1 cellular context compared by ENCODE assay signal in genomic region chr2:217418090-217418489, GRCh38.
TF ChIP-seq lines count a peak whose summit lies in the region.

No MANE protein-coding gene starts in this region.

TF ChIP-seq in SK-N-SH treated with all-trans-retinoic acid at 6 μM for 48 hours, 23 proteins besides CTCF, POLR2A, EP300 and RAD21 (continued from another document):
- TF ChIP-seq, protein P1, sequence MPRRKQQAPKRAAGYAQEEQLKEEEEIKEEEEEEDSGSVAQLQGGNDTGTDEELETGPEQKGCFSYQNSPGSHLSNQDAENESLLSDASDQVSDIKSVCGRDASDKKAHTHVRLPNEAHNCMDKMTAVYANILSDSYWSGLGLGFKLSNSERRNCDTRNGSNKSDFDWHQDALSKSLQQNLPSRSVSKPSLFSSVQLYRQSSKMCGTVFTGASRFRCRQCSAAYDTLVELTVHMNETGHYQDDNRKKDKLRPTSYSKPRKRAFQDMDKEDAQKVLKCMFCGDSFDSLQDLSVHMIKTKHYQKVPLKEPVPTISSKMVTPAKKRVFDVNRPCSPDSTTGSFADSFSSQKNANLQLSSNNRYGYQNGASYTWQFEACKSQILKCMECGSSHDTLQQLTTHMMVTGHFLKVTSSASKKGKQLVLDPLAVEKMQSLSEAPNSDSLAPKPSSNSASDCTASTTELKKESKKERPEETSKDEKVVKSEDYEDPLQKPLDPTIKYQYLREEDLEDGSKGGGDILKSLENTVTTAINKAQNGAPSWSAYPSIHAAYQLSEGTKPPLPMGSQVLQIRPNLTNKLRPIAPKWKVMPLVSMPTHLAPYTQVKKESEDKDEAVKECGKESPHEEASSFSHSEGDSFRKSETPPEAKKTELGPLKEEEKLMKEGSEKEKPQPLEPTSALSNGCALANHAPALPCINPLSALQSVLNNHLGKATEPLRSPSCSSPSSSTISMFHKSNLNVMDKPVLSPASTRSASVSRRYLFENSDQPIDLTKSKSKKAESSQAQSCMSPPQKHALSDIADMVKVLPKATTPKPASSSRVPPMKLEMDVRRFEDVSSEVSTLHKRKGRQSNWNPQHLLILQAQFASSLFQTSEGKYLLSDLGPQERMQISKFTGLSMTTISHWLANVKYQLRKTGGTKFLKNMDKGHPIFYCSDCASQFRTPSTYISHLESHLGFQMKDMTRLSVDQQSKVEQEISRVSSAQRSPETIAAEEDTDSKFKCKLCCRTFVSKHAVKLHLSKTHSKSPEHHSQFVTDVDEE (CRISPR knock-in tag; IDR thresholded peaks at IDR 0.05) = no peak
- no peak for TF ChIP-seq ZNF8 (CRISPR knock-in tag; IDR thresholded peaks at IDR 0.05)
TF ChIP-seq in SK-N-SH treated with all-trans-retinoic acid at 6 μM for 48 hours: peak in this region for 0.
